9 cellular contexts compared by ENCODE assay signal in the genomic region with DNA sequence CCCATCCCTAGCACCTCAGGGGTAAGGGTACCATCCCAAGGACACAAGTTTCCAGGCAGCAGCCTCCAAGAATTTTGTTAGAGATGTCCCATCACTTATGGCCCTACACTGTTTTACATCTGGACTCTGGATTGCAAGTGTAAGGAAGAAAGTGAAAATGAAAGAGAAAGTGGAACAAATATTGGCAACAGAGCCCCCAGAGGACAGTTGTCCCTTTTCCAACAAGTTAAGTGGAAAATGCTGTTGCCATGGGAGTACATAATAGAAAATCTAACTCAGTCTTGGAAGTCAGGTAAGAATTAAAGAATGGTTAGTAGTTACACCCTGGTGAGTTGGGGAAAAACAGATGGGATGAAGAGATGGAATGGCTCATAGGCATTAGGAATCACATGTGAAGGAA. TPM values are rescaled to one million over a fixed set of nuclear protein-coding genes. Genes with fewer than 3 reads are reported as not detected.
DNase-seq lines count a peak whose midpoint lies in the region; ATAC-seq and TF ChIP-seq lines count a peak whose summit lies in the region.
"Had no signal": no experiment of that assay in that cellular context is flagged by ENCODE, and none has a peak within 500 bp of the region (broad histone marks: within the 10 kb centered on the region; RNA-seq: fewer than 3 reads in every experiment).

No MANE protein-coding gene starts in this region.

- H3K4me3 ChIP-seq in CD8-positive, alpha-beta T cell (ENCODE audit: low read depth, low read length) = no peak overlapping the region
- H3K4me3 ChIP-seq in SK-N-SH (ENCODE audit: low read depth in 2 of 2, low read length in 1 of 2) (peak overlapping the region in 1 of 2 experiments; percentile 36; a peak in 1 of 4 replicates), neuronal stem cell (ENCODE audit: low read length in 2 of 2) (no peak overlapping the region), tibial nerve (no peak overlapping the region)

- H3K36me3 ChIP-seq in CD8-positive, alpha-beta T cell (ENCODE audit: insufficient read depth, low read length) = peaks cover 14% of the 10 kb centered on the region
- H3K36me3 ChIP-seq in SK-N-SH (replicated peaks in 1 of 2; ENCODE audit: control insufficient read depth in 1 of 2, insufficient read depth in 2 of 2, low read length in 1 of 2) (peaks cover 58 to 74% of the 10 kb centered on the region in 2 experiments), neuronal stem cell (replicated peaks in 1 of 2; ENCODE audit: control insufficient read depth in 2 of 2, insufficient read depth in 2 of 2, low read length in 2 of 2) (peaks cover 5 to 99% of the 10 kb centered on the region in 2 donors), tibial nerve (peaks cover 0 to 48% (median 0%) of the 10 kb centered on the region in 3 donors)

- H3K27ac Mint-ChIP-seq in CD8-positive, alpha-beta T cell = no peak overlapping the region

- intact Hi-C loops in CD8-positive, alpha-beta T cell (cut with DNase I, micrococcal nuclease) = no loop called here

- H3K4me1 ChIP-seq in CD8-positive, alpha-beta T cell (ENCODE audit: insufficient read depth, low read length) = no peaks in the 10 kb centered on the region
- H3K4me1 ChIP-seq in SK-N-SH (ENCODE audit: control insufficient read depth in 1 of 2, insufficient read depth in 2 of 2, low read depth in 1 of 2, low read length in 1 of 2) = peaks cover 0 to 2% of the 10 kb centered on the region in 2 experiments; a peak in 1 of 4 replicates
- H3K4me1 ChIP-seq in neuronal stem cell (ENCODE audit: control insufficient read depth in 2 of 2, insufficient read depth in 1 of 2, low read depth in 1 of 2, low read length in 2 of 2) = peaks cover 0 to 1% of the 10 kb centered on the region in 2 donors
- H3K4me1 ChIP-seq in tibial nerve = peaks cover 0 to 35% (median 11%) of the 10 kb centered on the region in 4 donors

- H3K18ac ChIP-seq in neuronal stem cell (ENCODE audit: low read length) = no peak overlapping the region

- H3K9me3 ChIP-seq in CD8-positive, alpha-beta T cell (ENCODE audit: low read length) = no peaks in the 10 kb centered on the region
- H3K9me3 ChIP-seq in SK-N-SH = no peaks in the 10 kb centered on the region
- H3K9me3 ChIP-seq in neuronal stem cell (replicated peaks in 1 of 2; ENCODE audit: control insufficient read depth in 2 of 2, insufficient read depth in 1 of 2, low read depth in 1 of 2, low read length in 2 of 2) = peaks cover 0 to 7% of the 10 kb centered on the region in 2 donors
- H3K9me3 ChIP-seq in tibial nerve = no peaks in the 10 kb centered on the region
- H3K9me3 ChIP-seq: heart left ventricle had no signal

- no peak overlapping the region for H3K4ac ChIP-seq in neuronal stem cell (ENCODE audit: low read length)

- no peak overlapping the region for H4K91ac ChIP-seq in neuronal stem cell (ENCODE audit: low read depth, low read length, poor library complexity)

- H2AFZ ChIP-seq in SK-N-SH (ENCODE audit: low read depth) (no peak overlapping the region), neuronal stem cell (ENCODE audit: low read length) (no peak overlapping the region)

- no peak for TF ChIP-seq RAD21 in SK-N-SH (IDR thresholded peaks at IDR 0.05; ENCODE audit: low read length)

- no peak overlapping the region for H2BK15ac ChIP-seq in neuronal stem cell (ENCODE audit: low read length)

- no peak for TF ChIP-seq POLR2A in tibial nerve (IDR thresholded peaks at IDR 0.05)

- 0 out of 2 replicates have a peak overlapping the region, but pooled peaks have one; percentile 1 for H3K9ac ChIP-seq in SK-N-SH
- H3K9ac ChIP-seq in neuronal stem cell (ENCODE audit: low read depth, low read length, poor library complexity) = no peak overlapping the region

- peak overlapping the region; percentile 40 for H3K4me3 Mint-ChIP-seq in CD8-positive, alpha-beta T cell

- no peak overlapping the region for H2BK5ac ChIP-seq in neuronal stem cell (ENCODE audit: low read length)

- POLR2A ChIA-PET in CD8-positive, alpha-beta T cell (lab: Charles Lee) = no interaction called here
- POLR2A ChIA-PET in SK-N-SH (lab: Yijun Ruan, JAX) = interaction anchor here (0.7 kb wide), 1 partner anchor 28 kb away, joined by 3 read pairs; no protein-coding TSS in a partner anchor

- no peak overlapping the region for H2AK5ac ChIP-seq in neuronal stem cell (ENCODE audit: low read depth, low read length)

- H3K4me1 Mint-ChIP-seq in CD8-positive, alpha-beta T cell (ENCODE audit: low read depth) = peaks cover 9% of the 10 kb centered on the region

- H4K20me1 ChIP-seq in SK-N-SH (ENCODE audit: insufficient read depth) = no peaks in the 10 kb centered on the region

- H2BK120ac ChIP-seq in neuronal stem cell (ENCODE audit: low read depth, low read length) = no peak overlapping the region

- H3K79me1 ChIP-seq in neuronal stem cell (ENCODE audit: low read depth, low read length) = no peaks in the 10 kb centered on the region

- H3K36me3 Mint-ChIP-seq in CD8-positive, alpha-beta T cell = peaks cover 71% of the 10 kb centered on the region

- TF ChIP-seq EP300 in SK-N-SH (IDR thresholded peaks at IDR 0.05; ENCODE audit: borderline replicate concordance in 1 of 2, low read depth in 1 of 2, low read length in 1 of 2) = no peak
- TF ChIP-seq EP300 in tibial nerve (IDR thresholded peaks at IDR 0.05) = no peak

- no peaks in the 10 kb centered on the region for H3K27me3 Mint-ChIP-seq in CD8-positive, alpha-beta T cell (ENCODE audit: low read depth)

- H3K27ac ChIP-seq in CD8-positive, alpha-beta T cell (ENCODE audit: low read depth, low read length) = no peak overlapping the region
- H3K27ac ChIP-seq in SK-N-SH (ENCODE audit: low read depth in 2 of 2, low read length in 1 of 2) = no peak overlapping the region
- no peak overlapping the region for H3K27ac ChIP-seq in neuronal stem cell (replicated peaks; ENCODE audit: low read length)
- peak overlapping the region in 2 of 4 donors; percentile 67 to 79 for H3K27ac ChIP-seq in tibial nerve

- H3K23ac ChIP-seq in neuronal stem cell (ENCODE audit: low read depth, low read length, poor library complexity) = no peak overlapping the region

- DNase-seq in CD8-positive, alpha-beta T cell = no peak
- DNase-seq in SK-N-SH (no peak), hepatic stellate cell (ENCODE audit: low spot score) (peak; percentile 24), neuronal stem cell (ENCODE audit: low spot score) (no peak), tibial nerve (ENCODE audit: low spot score in 2 of 2) (no peak), NCI-H2227 (lab: John Stamatoyannopoulos, UW; ENCODE audit: unreplicated experiment) (no peak)
- DNase-seq: heart left ventricle had no signal

- no peaks in the 10 kb centered on the region for H3K79me2 ChIP-seq in SK-N-SH (ENCODE audit: insufficient read depth)

- H3K14ac ChIP-seq in neuronal stem cell (ENCODE audit: low read length) = no peak overlapping the region

- no peak overlapping the region for H4K8ac ChIP-seq in neuronal stem cell (ENCODE audit: low read depth, low read length)

- no peaks in the 10 kb centered on the region; the same call in 1 of the 2 replicates for H3K9me2 ChIP-seq in SK-N-SH

- CTCF ChIA-PET in CD8-positive, alpha-beta T cell (lab: Charles Lee) = interaction anchor here (1.0 kb wide), 1 partner anchor 20 kb away, joined by 3 read pairs; no protein-coding TSS in a partner anchor
- CTCF ChIA-PET in SK-N-SH (lab: Yijun Ruan, JAX) = interaction anchor here (1.4 kb wide), 1 partner anchor 28 kb away, joined by 4 read pairs; no protein-coding TSS in a partner anchor

- peaks cover 8% of the 10 kb centered on the region for H3F3A ChIP-seq in SK-N-SH (replicated peaks; ENCODE audit: insufficient read depth)

- H3K27me3 ChIP-seq in CD8-positive, alpha-beta T cell (ENCODE audit: insufficient read depth, low read length) = no peaks in the 10 kb centered on the region
- H3K27me3 ChIP-seq in SK-N-SH (ENCODE audit: insufficient read depth) = no peaks in the 10 kb centered on the region
- H3K27me3 ChIP-seq in neuronal stem cell (ENCODE audit: control insufficient read depth in 3 of 3, insufficient read depth in 3 of 3, low read depth in 1 of 3, low read length in 3 of 3) = no peaks in the 10 kb centered on the region
- no peaks in the 10 kb centered on the region for H3K27me3 ChIP-seq in tibial nerve
- H3K27me3 ChIP-seq: heart left ventricle had no signal

- H3K4me2 ChIP-seq in SK-N-SH (peak overlapping the region; percentile 62), neuronal stem cell (ENCODE audit: insufficient read depth, low read length, poor library complexity, severe bottlenecking) (no peak overlapping the region)

- no peak for TF ChIP-seq CTCF in CD8-positive, alpha-beta T cell (IDR thresholded peaks at IDR 0.05)
- TF ChIP-seq CTCF in SK-N-SH (IDR thresholded peaks at IDR 0.05) = 0 out of 2 replicates have a peak, but pooled peaks have one; percentile 18
- TF ChIP-seq CTCF in tibial nerve (IDR thresholded peaks at IDR 0.05) = peak in 1 of 5 experiments; percentile 13

- no peaks in the 10 kb centered on the region for H3K9me3 Mint-ChIP-seq in CD8-positive, alpha-beta T cell

- no peak overlapping the region for H2BK12ac ChIP-seq in neuronal stem cell (ENCODE audit: low read length)

- peak; percentile 34 for ATAC-seq in CD8-positive, alpha-beta T cell
- ATAC-seq in GM21390 (IDR thresholded peaks at IDR 0.05; ENCODE audit: unreplicated experiment) = peak; percentile 61
- ATAC-seq in GM21576 (IDR thresholded peaks at IDR 0.05; ENCODE audit: unreplicated experiment) = no peak

TF ChIP-seq in SK-N-SH, 30 proteins besides CTCF, POLR2A, EP300 and RAD21 (continues in another document):
- TF ChIP-seq MEF2A (IDR thresholded peaks at IDR 0.05; ENCODE audit: borderline replicate concordance, low read depth) (no peak), GABPA (IDR thresholded peaks at IDR 0.05; ENCODE audit: low read depth) (no peak), RCOR1 (IDR thresholded peaks at IDR 0.05; ENCODE audit: low read length) (no peak), CHD2 (IDR thresholded peaks at IDR 0.05; ENCODE audit: low read length, partially characterized antibody) (no peak), SMC3 (IDR thresholded peaks at IDR 0.05; ENCODE audit: low read depth, low read length) (no peak)

RNA-seq across cellular contexts. Expression of gene TTC21B, which starts 50.6 kb away (rescaled TPM):
- total RNA-seq in CD8-positive, alpha-beta T cell = 10 to 100 TPM; 17.9 to 24.2 TPM
- 9.6 and 10.1 TPM in 2 replicates for polyA plus RNA-seq in SK-N-SH (2012; rRNA removed)
- 7.6 and 9.2 TPM in 2 replicates for polyA plus RNA-seq in SK-N-SH (2012; cell fraction: cytosol; rRNA removed)
- 19.7 and 29.3 TPM in 2 replicates for polyA plus RNA-seq in SK-N-SH (2012; cell fraction: nucleus; rRNA removed)
- polyA plus RNA-seq in neuronal stem cell (2013, experiment 1 of 2) = 10.3 TPM
- 9.1 TPM for polyA plus RNA-seq in neuronal stem cell (2013, experiment 2 of 2)
- total RNA-seq in tibial nerve = 10 to 100 TPM; 39.6 to 58.8 (median 55.9) TPM
